13 cellular contexts compared by ENCODE assay signal in the genomic region with DNA sequence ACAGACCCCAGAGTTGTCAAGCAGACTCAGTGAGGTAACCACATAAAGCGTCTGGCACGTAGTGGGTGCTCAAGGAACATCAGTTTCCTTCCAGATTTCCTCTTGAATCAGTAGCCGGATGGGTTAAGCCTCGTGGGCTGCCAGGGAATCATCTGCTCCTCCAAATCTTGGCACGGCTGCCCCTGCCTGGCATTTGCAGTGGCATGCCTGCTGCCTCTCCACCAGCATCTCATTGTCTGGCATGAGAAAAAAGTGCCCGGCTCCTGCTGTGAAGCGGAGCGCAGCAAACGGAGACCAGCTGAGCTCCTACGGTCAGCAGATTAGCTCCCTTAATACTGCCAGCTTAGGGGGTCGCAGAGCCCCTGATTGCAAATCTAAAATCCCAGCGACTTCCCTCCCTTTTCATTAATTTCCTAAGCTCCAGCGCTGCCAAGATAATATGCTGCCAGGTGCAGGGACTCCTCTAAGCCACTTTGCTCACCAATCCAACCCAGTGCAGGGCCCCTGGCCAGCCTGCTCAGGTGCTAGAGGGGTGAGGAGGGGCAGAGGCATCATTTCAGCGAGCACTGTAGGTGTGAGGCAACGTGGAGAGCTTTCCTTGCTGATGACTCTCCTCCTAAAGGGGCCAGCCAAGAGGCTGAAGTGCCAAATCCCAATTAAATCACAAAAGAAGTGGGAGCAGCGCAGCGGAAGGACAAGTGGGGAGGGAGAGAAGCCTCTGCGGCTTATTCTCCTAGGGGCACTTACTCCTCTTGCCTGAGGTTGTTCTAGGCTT. TPM values are rescaled to one million over a fixed set of nuclear protein-coding genes. Genes with fewer than 3 reads are reported as not detected.
A peak's percentile ranks its signal among the peaks of the same experiment; 100 is the strongest.
DNase-seq lines count a peak whose midpoint lies in the region; ATAC-seq and TF ChIP-seq lines count a peak whose summit lies in the region.
"Had no signal": no experiment of that assay in that cellular context is flagged by ENCODE, and none has a peak within 500 bp of the region (broad histone marks: within the 10 kb centered on the region; RNA-seq: fewer than 3 reads in every experiment).

No MANE protein-coding gene starts in this region.

- TF ChIP-seq RAD21 in SK-N-SH (IDR thresholded peaks at IDR 0.05; ENCODE audit: low read length), result no peak

- no peak for ATAC-seq in GM21515 (IDR thresholded peaks at IDR 0.05; ENCODE audit: unreplicated experiment)
- ATAC-seq in GM19328 (IDR thresholded peaks at IDR 0.05; ENCODE audit: unreplicated experiment), result no peak

- POLR2A ChIA-PET in SK-N-SH (lab: Yijun Ruan, JAX), result no interaction called here

- no peaks in the 10 kb centered on the region for H3K79me2 ChIP-seq in SK-N-SH (ENCODE audit: insufficient read depth)

- H3K9ac ChIP-seq in SK-N-SH, result no peak overlapping the region

- DNase-seq in COR-L47 (lab: John Stamatoyannopoulos, UW), result peak; percentile 67
- peak; percentile 69 for DNase-seq in NCI-H187 treated with DMSO at 0.1 percent for 48 hours (lab: John Stamatoyannopoulos, UW)
- DNase-seq in WERI-Rb-1, result peak; percentile 86
- DNase-seq in iPS DF 4.7 (ENCODE audit: extremely low read depth, low spot score), result peak; percentile 19
- no peak for DNase-seq in activated CD8-positive, alpha-beta memory T cell treated with anti-CD3 and anti-CD28 coated beads, Interleukin-2, amount 50 U/mL, for 48 hours
- no peak for DNase-seq in SK-N-SH
- DNase-seq: DMS153, HCEC 1CT, NCI-H1436 treated with DMSO at 0.1 percent for 48 hours, SIG-M5, upper lobe of left lung had no signal

- H3K4me3 ChIP-seq in WERI-Rb-1 (ENCODE audit: low read depth, low read length) (peak overlapping the region; percentile 20), SK-N-SH (ENCODE audit: low read depth in 2 of 2, low read length in 1 of 2) (no peak overlapping the region)
- H3K4me3 ChIP-seq: upper lobe of left lung had no signal

- H3K27ac ChIP-seq in WERI-Rb-1, result peak overlapping the region; percentile 87
- H3K27ac ChIP-seq in SK-N-SH (ENCODE audit: low read depth in 2 of 2, low read length in 1 of 2), result no peak overlapping the region
- H3K27ac ChIP-seq: upper lobe of left lung had no signal

- H3K4me1 ChIP-seq in SK-N-SH (ENCODE audit: control insufficient read depth in 1 of 2, insufficient read depth in 2 of 2, low read depth in 1 of 2, low read length in 1 of 2), result peaks cover 0 to 2% of the 10 kb centered on the region in 2 experiments; a peak in 1 of 4 replicates
- H3K4me1 ChIP-seq: upper lobe of left lung had no signal

- CTCF ChIA-PET in SK-N-SH (lab: Yijun Ruan, JAX), result interaction anchor here (1.8 kb wide), 1 partner anchor 21 kb away, joined by 4 read pairs; no protein-coding TSS in a partner anchor

- H3K4me2 ChIP-seq in SK-N-SH, result no peak overlapping the region

- TF ChIP-seq CTCF in WERI-Rb-1 (IDR thresholded peaks at IDR 0.05; ENCODE audit: low read depth, low read length), result no peak
- no peak for TF ChIP-seq CTCF in SK-N-SH (IDR thresholded peaks at IDR 0.05)

- H3K36me3 ChIP-seq in WERI-Rb-1 (no peaks in the 10 kb centered on the region), SK-N-SH (replicated peaks in 1 of 2; ENCODE audit: control insufficient read depth in 1 of 2, insufficient read depth in 2 of 2, low read length in 1 of 2) (no peaks in the 10 kb centered on the region)
- H3K36me3 ChIP-seq: upper lobe of left lung had no signal

- no peaks in the 10 kb centered on the region for H3K9me3 ChIP-seq in WERI-Rb-1 (ENCODE audit: severe bottlenecking)
- H3K9me3 ChIP-seq in SK-N-SH, result no peaks in the 10 kb centered on the region
- H3K9me3 ChIP-seq: upper lobe of left lung had no signal

- WGBS in SK-N-SH (ENCODE audit: low lambda C conversion rate), result 26% methylated on average over 12 of the region's 18 CpGs

- no peaks in the 10 kb centered on the region for H3K9me2 ChIP-seq in SK-N-SH

- H2AFZ ChIP-seq in SK-N-SH (ENCODE audit: low read depth), result no peak overlapping the region

- no peaks in the 10 kb centered on the region for H3F3A ChIP-seq in SK-N-SH (replicated peaks; ENCODE audit: insufficient read depth)

- H3K27me3 ChIP-seq in WERI-Rb-1 (ENCODE audit: insufficient read depth, low read depth, severe bottlenecking), result no peaks in the 10 kb centered on the region
- no peaks in the 10 kb centered on the region for H3K27me3 ChIP-seq in SK-N-SH (ENCODE audit: insufficient read depth)
- H3K27me3 ChIP-seq: upper lobe of left lung had no signal

- no peaks in the 10 kb centered on the region for H4K20me1 ChIP-seq in SK-N-SH (ENCODE audit: insufficient read depth)

- TF ChIP-seq EP300 in SK-N-SH (IDR thresholded peaks at IDR 0.05; ENCODE audit: borderline replicate concordance in 1 of 2, low read depth in 1 of 2, low read length in 1 of 2), result no peak

TF ChIP-seq in SK-N-SH, 30 proteins besides CTCF, POLR2A, EP300 and RAD21:
- TF ChIP-seq RCOR1 (IDR thresholded peaks at IDR 0.05; ENCODE audit: low read length), result no peak
- TF ChIP-seq, protein P1, sequence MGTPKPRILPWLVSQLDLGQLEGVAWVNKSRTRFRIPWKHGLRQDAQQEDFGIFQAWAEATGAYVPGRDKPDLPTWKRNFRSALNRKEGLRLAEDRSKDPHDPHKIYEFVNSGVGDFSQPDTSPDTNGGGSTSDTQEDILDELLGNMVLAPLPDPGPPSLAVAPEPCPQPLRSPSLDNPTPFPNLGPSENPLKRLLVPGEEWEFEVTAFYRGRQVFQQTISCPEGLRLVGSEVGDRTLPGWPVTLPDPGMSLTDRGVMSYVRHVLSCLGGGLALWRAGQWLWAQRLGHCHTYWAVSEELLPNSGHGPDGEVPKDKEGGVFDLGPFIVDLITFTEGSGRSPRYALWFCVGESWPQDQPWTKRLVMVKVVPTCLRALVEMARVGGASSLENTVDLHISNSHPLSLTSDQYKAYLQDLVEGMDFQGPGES (IDR thresholded peaks at IDR 0.05; ENCODE audit: low read depth, low read length), result no peak
- TF ChIP-seq, protein P2, sequence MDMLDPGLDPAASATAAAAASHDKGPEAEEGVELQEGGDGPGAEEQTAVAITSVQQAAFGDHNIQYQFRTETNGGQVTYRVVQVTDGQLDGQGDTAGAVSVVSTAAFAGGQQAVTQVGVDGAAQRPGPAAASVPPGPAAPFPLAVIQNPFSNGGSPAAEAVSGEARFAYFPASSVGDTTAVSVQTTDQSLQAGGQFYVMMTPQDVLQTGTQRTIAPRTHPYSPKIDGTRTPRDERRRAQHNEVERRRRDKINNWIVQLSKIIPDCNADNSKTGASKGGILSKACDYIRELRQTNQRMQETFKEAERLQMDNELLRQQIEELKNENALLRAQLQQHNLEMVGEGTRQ (IDR thresholded peaks at IDR 0.05; ENCODE audit: borderline replicate concordance, low read depth, low read length), result no peak
- no peak for TF ChIP-seq RFX5 (IDR thresholded peaks at IDR 0.05; ENCODE audit: low read length)
- no peak for TF ChIP-seq GABPA (IDR thresholded peaks at IDR 0.05; ENCODE audit: low read depth)
- no peak for TF ChIP-seq CHD2 (IDR thresholded peaks at IDR 0.05; ENCODE audit: low read length, partially characterized antibody)
- TF ChIP-seq YY1 (IDR thresholded peaks at IDR 0.05; ENCODE audit: low read depth), result no peak
- TF ChIP-seq RXRA (IDR thresholded peaks at IDR 0.05; ENCODE audit: borderline replicate concordance, low read depth), result no peak
- TF ChIP-seq, protein P3, sequence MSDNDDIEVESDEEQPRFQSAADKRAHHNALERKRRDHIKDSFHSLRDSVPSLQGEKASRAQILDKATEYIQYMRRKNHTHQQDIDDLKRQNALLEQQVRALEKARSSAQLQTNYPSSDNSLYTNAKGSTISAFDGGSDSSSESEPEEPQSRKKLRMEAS (IDR thresholded peaks at IDR 0.05; ENCODE audit: low read depth), result no peak
- TF ChIP-seq FOSL2 (IDR thresholded peaks at IDR 0.05; ENCODE audit: borderline replicate concordance, low read depth), result no peak
- no peak for TF ChIP-seq SIN3A (IDR thresholded peaks at IDR 0.05; ENCODE audit: borderline replicate concordance, low read depth, low read length)
- TF ChIP-seq POLR2AphosphoS5 (IDR thresholded peaks at IDR 0.05; ENCODE audit: low read depth, low read length), result no peak
- TF ChIP-seq NRF1 (IDR thresholded peaks at IDR 0.05; ENCODE audit: low read depth, low read length), result no peak
- no peak for TF ChIP-seq TAF1 (IDR thresholded peaks at IDR 0.05; ENCODE audit: borderline replicate concordance, low read depth, low read length)
- TF ChIP-seq TCF12 (IDR thresholded peaks at IDR 0.05), result no peak
- no peak for TF ChIP-seq FOXJ3 (CRISPR knock-in tag; IDR thresholded peaks at IDR 0.05)
- TF ChIP-seq MXI1 (IDR thresholded peaks at IDR 0.05; ENCODE audit: low read depth, low read length), result no peak

RNA-seq across cellular contexts. Expression of a gene that starts 49.6 kb away (rescaled TPM):
- 0.05 and 0.16 TPM in 2 replicates for polyA plus RNA-seq in SK-N-SH (2012; rRNA removed)
- polyA plus RNA-seq in SK-N-SH (2012; cell fraction: cytosol; rRNA removed), result 0.06 and 0.21 TPM in 2 replicates
- polyA plus RNA-seq in SK-N-SH (2012; cell fraction: nucleus; rRNA removed), result 0.04 and 0.06 TPM in 2 replicates

Comparison
In these comparisons a context has a peak if more than half of its experiments do, and no peak if none do; other contexts are left out.
1. DNase-seq: peak in COR-L47 (single experiment), NCI-H187 treated with DMSO at 0.1 percent for 48 hours (single experiment), WERI-Rb-1 (single experiment) and iPS DF 4.7 (single experiment); none in activated CD8-positive, alpha-beta memory T cell treated with anti-CD3 and anti-CD28 coated beads, Interleukin-2, amount 50 U/mL, for 48 hours (single experiment) and SK-N-SH (single experiment).